ENCODE assay signal across 18 cellular contexts in genomic region chr5:176916337-176916736, GRCh38. TPM values are rescaled to one million over a fixed set of nuclear protein-coding genes. Genes with fewer than 3 reads are reported as not detected.
"Had no signal": no experiment of that assay in that cellular context is flagged by ENCODE, and none has a peak within 500 bp of the region (broad histone marks: within the 10 kb centered on the region; RNA-seq: fewer than 3 reads in every experiment).

No MANE protein-coding gene starts in this region.

- H3K4me3 Mint-ChIP-seq: activated CD4-positive, alpha-beta T cell treated with anti-CD3 and anti-CD28 coated beads, Interleukin-2, amount 10 ng/mL, durations not matched to agents 7 days and 5 days; immature natural killer cell; naive thymus-derived CD8-positive, alpha-beta T cell had no signal

- H3K27ac ChIP-seq: dorsolateral prefrontal cortex, esophagus squamous epithelium, neutrophil, tibial artery had no signal

- DNase-seq: activated CD4-positive, alpha-beta T cell treated with anti-CD3 and anti-CD28 coated beads, Interleukin-2, amount 10 ng/mL, durations not matched to agents 7 days and 5 days; activated CD4-positive, CD25-positive, alpha-beta regulatory T cell; activated effector memory CD4-positive, alpha-beta T cell treated with anti-CD3 and anti-CD28 coated beads, Interleukin-2, amount 50 U/mL, for 16 hours; dorsolateral prefrontal cortex; esophagus squamous epithelium; foreskin fibroblast; immature natural killer cell; mammary epithelial cell; mucosa of descending colon; naive thymus-derived CD8-positive, alpha-beta T cell; right cardiac atrium; small intestine; tibial artery had no signal

- H3K4me3 ChIP-seq: dorsolateral prefrontal cortex, esophagus squamous epithelium, mucosa of descending colon, tibial artery had no signal

- H3K4me1 ChIP-seq: esophagus squamous epithelium, tibial artery had no signal

- H3K27me3 Mint-ChIP-seq: activated CD4-positive, alpha-beta T cell treated with anti-CD3 and anti-CD28 coated beads, Interleukin-2, amount 10 ng/mL, durations not matched to agents 7 days and 5 days; naive thymus-derived CD8-positive, alpha-beta T cell had no signal

- H3K36me3 ChIP-seq: neutrophil had no signal

- H3K27ac Mint-ChIP-seq: activated CD4-positive, alpha-beta T cell treated with anti-CD3 and anti-CD28 coated beads, Interleukin-2, amount 10 ng/mL, durations not matched to agents 7 days and 5 days; immature natural killer cell had no signal

- H3K27me3 ChIP-seq: dorsolateral prefrontal cortex, esophagus squamous epithelium, neutrophil, tibial artery had no signal

- H3K9me3 Mint-ChIP-seq: activated CD4-positive, alpha-beta T cell treated with anti-CD3 and anti-CD28 coated beads, Interleukin-2, amount 10 ng/mL, durations not matched to agents 7 days and 5 days; activated naive CD4-positive, alpha-beta T cell treated with anti-CD3 and anti-CD28 coated beads, Interleukin-2, amount 50 U/mL, for 72 hours; immature natural killer cell; naive thymus-derived CD8-positive, alpha-beta T cell had no signal

- H3K9me3 ChIP-seq: esophagus squamous epithelium, mucosa of descending colon, neutrophil, tibial artery had no signal

- H3K36me3 Mint-ChIP-seq: activated naive CD4-positive, alpha-beta T cell treated with anti-CD3 and anti-CD28 coated beads, Interleukin-2, amount 50 U/mL, for 72 hours had no signal

- FAIRE-seq: bronchial epithelial cell, endometrium, small intestine, TTC549 had no signal

- ATAC-seq: activated naive CD4-positive, alpha-beta T cell treated with anti-CD3 and anti-CD28 coated beads, Interleukin-2, amount 50 U/mL, for 72 hours; mucosa of descending colon; naive thymus-derived CD8-positive, alpha-beta T cell; right cardiac atrium had no signal

RNA-seq across cellular contexts. Expression of gene HK3, which starts 17.2 kb away (rescaled TPM):
- total RNA-seq: mammary epithelial cell had no signal
